30 cellular contexts compared by ENCODE assay signal in the genomic region with DNA sequence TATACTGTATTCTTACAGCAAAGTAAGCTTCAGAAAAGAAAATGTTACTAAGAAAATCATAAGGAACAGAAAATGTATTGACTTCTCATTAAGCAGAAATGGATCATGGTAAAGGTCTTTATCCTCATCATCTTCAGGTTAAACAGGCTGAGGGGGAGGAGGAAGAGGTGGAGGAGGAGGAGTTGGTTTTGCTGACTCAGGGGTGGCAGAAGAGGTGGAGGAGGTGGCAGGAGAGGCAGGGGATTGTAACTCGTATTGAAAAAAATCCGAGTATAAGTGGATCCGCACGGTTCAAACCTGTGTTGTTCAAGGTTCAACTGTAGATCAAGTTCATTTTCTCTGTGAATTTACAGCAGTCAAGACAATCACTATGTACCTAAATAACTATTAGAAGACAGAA. TPM values are rescaled to one million over a fixed set of nuclear protein-coding genes. Genes with fewer than 3 reads are reported as not detected.
"Had no signal": no experiment of that assay in that cellular context is flagged by ENCODE, and none has a peak within 500 bp of the region (broad histone marks: within the 10 kb centered on the region; RNA-seq: fewer than 3 reads in every experiment).

No MANE protein-coding gene starts in this region.

- ATAC-seq: esophagus mucosa; left colon; psoas muscle; stimulated activated naive B cell treated with anti-CD40 and anti-IgM and Interleukin-4, amounts not matched to agents 10 μg/mL and 1 μg/mL and 100 μg/mL, for 72 hours; stimulated activated naive CD8-positive, alpha-beta T cell treated with anti-CD3 and anti-CD28 coated beads, Interleukin-15, amount 100 ng/mL, for 72 hours; upper lobe of right lung had no signal

- H3K27me3 Mint-ChIP-seq: stimulated activated naive CD8-positive, alpha-beta T cell treated with anti-CD3 and anti-CD28 coated beads, Interleukin-15, amount 100 ng/mL, for 72 hours had no signal

- H3K4me3 ChIP-seq: heart left ventricle, lung, psoas muscle, spleen, testis, tibial nerve, upper lobe of right lung had no signal

- FAIRE-seq: frontal cortex had no signal

- H3K27ac ChIP-seq: coronary artery, heart left ventricle, neutrophil, psoas muscle, spleen, testis, tibial nerve, upper lobe of right lung had no signal

- H3K27ac Mint-ChIP-seq: naive B cell; stimulated activated naive B cell treated with anti-CD40 and anti-IgM and Interleukin-4, amounts not matched to agents 10 μg/mL and 1 μg/mL and 100 μg/mL, for 72 hours had no signal

- H3K27me3 ChIP-seq: testis, tibial nerve, upper lobe of right lung had no signal

- H3K4me1 ChIP-seq: heart left ventricle, psoas muscle, spleen, testis, upper lobe of right lung had no signal

- H3K4me1 Mint-ChIP-seq: naive B cell; stimulated activated naive B cell treated with anti-CD40 and anti-IgM and Interleukin-4, amounts not matched to agents 10 μg/mL and 1 μg/mL and 100 μg/mL, for 72 hours; stimulated activated naive CD8-positive, alpha-beta T cell treated with anti-CD3 and anti-CD28 coated beads, Interleukin-15, amount 100 ng/mL, for 72 hours had no signal

- H3K9me3 Mint-ChIP-seq: naive B cell; nephron; stimulated activated naive B cell treated with anti-CD40 and anti-IgM and Interleukin-4, amounts not matched to agents 10 μg/mL and 1 μg/mL and 100 μg/mL, for 72 hours; stimulated activated naive CD8-positive, alpha-beta T cell treated with anti-CD3 and anti-CD28 coated beads, Interleukin-15, amount 100 ng/mL, for 72 hours had no signal

- DNase-seq: effector CD8-positive, alpha-beta T cell; heart left ventricle; hippocampal formation; left colon; mesendoderm; naive B cell; psoas muscle; spleen; stimulated activated CD4-positive, alpha-beta T cell treated with anti-CD3 and anti-CD28 coated beads, Interleukin-15, amount 100 ng/mL, for 24 hours; stimulated activated CD4-positive, alpha-beta T cell treated with anti-CD3 and anti-CD28 coated beads, Interleukin-1b, Interleukin-23, amount 100 ng/mL, for 48 hours; stimulated activated CD4-positive, alpha-beta T cell treated with anti-CD3 and anti-CD28 coated beads, Interleukin-4, amount 100 ng/mL, for 24 hours; stimulated activated naive B cell treated with anti-CD40 and anti-IgM and Interleukin-4, amounts not matched to agents 10 μg/mL and 1 μg/mL and 100 μg/mL, for 72 hours; stimulated activated naive CD8-positive, alpha-beta T cell treated with anti-CD3 and anti-CD28 coated beads, Interleukin-15, amount 100 ng/mL, for 72 hours; testis; upper lobe of right lung had no signal

- H3K36me3 Mint-ChIP-seq: naive B cell; stimulated activated naive B cell treated with anti-CD40 and anti-IgM and Interleukin-4, amounts not matched to agents 10 μg/mL and 1 μg/mL and 100 μg/mL, for 72 hours had no signal

- H3K36me3 ChIP-seq: heart left ventricle, neutrophil, spleen, tibial nerve, upper lobe of right lung had no signal

- H3K4me3 Mint-ChIP-seq: naive B cell; nephron; stimulated activated naive B cell treated with anti-CD40 and anti-IgM and Interleukin-4, amounts not matched to agents 10 μg/mL and 1 μg/mL and 100 μg/mL, for 72 hours; stimulated activated naive CD8-positive, alpha-beta T cell treated with anti-CD3 and anti-CD28 coated beads, Interleukin-15, amount 100 ng/mL, for 72 hours had no signal

- H3K9me3 ChIP-seq: heart left ventricle, neutrophil, psoas muscle, spleen, testis, tibial nerve, upper lobe of right lung had no signal

RNA-seq across cellular contexts. Expression of gene GLB1L3, which starts 13.0 kb away (rescaled TPM):
- total RNA-seq: dermis microvascular lymphatic vessel endothelial cell, esophagus mucosa, fibroblast of lung, glomerular endothelial cell, heart left ventricle, left colon, left ventricle myocardium superior, osteoblast, psoas muscle, sciatic nerve, skeletal muscle tissue, subcutaneous adipose tissue, tibial nerve had no signal
- polyA plus RNA-seq: fibroblast of lung, heart left ventricle, psoas muscle had no signal
